Comparison of ENCODE assay signal across 16 cellular contexts in the genomic region with DNA sequence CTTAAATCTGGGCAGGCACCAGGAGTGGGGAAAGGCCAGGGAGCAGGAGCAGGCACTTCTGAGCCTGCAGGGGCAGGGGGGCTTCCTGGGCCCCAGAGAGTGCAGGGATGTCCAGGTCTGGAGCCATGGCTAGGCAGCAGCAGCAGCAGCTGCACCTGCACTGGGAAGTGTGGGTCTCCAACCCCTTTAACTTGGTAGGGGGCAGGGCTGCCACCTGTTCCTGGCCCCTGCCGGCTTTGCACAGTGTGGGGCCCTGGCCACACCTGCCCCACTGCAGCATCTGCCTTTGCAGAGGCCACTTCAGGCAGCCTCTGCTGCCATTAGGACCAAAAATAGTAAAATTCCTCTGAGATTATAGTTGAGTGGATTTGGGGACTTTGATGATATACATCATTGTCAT.
DNase-seq lines count a peak whose midpoint lies in the region; ATAC-seq and TF ChIP-seq lines count a peak whose summit lies in the region.
"Had no signal": no experiment of that assay in that cellular context is flagged by ENCODE, and none has a peak within 500 bp of the region (broad histone marks: within the 10 kb centered on the region; RNA-seq: fewer than 3 reads in every experiment).

No MANE protein-coding gene starts in this region.

- H3K4me3 Mint-ChIP-seq in endodermal cell = no peak overlapping the region
- H3K4me3 Mint-ChIP-seq: H9; T-helper 1 cell treated with Interleukin-12 subunit alpha and Interleukin-12 subunit beta and Interleukin-4 antibody, amounts not matched to agents 30 μg/mL and 1 μg/mL, for 36 hours had no signal

- no peak for TF ChIP-seq CTCF in endodermal cell (conservative IDR thresholded peaks at IDR 0.05)
- TF ChIP-seq CTCF in Peyer's patch (IDR thresholded peaks at IDR 0.05) = no peak

- H3K27ac Mint-ChIP-seq in endodermal cell = no peak overlapping the region
- H3K27ac Mint-ChIP-seq: H9; T-helper 1 cell treated with Interleukin-12 subunit alpha and Interleukin-12 subunit beta and Interleukin-4 antibody, amounts not matched to agents 30 μg/mL and 1 μg/mL, for 36 hours had no signal

- H3K27ac ChIP-seq in endodermal cell (ENCODE audit: low read depth, low read length) = no peak overlapping the region
- no peak overlapping the region for H3K27ac ChIP-seq in Peyer's patch
- H3K27ac ChIP-seq: KMS-11 had no signal

- peaks cover 23% of the 10 kb centered on the region for H3K4me1 Mint-ChIP-seq in endodermal cell

- in situ Hi-C loops in G401 (cut with HindIII; ENCODE audit: low sequenced_read_pairs) = no loop called here

- no peaks in the 10 kb centered on the region for H3K27me3 Mint-ChIP-seq in endodermal cell (ENCODE audit: insufficient read depth)

- H3K4me1 ChIP-seq in endodermal cell (ENCODE audit: control insufficient read depth, insufficient read depth, low read length) (peaks cover 3% of the 10 kb centered on the region), Peyer's patch (no peaks in the 10 kb centered on the region)

- no peak overlapping the region for H3K9ac ChIP-seq in endodermal cell (ENCODE audit: extremely low read depth, low read length, poor library complexity, severe bottlenecking)
- H3K9ac ChIP-seq: KMS-11 had no signal

- no peaks in the 10 kb centered on the region for H3K36me3 Mint-ChIP-seq in endodermal cell (ENCODE audit: low read depth)

- no peaks in the 10 kb centered on the region for H3K9me3 ChIP-seq in endodermal cell (ENCODE audit: control insufficient read depth, low read length)
- H3K9me3 ChIP-seq in Peyer's patch = no peaks in the 10 kb centered on the region
- H3K9me3 ChIP-seq: MG63 had no signal

- DNase-seq in NCI-H2171 treated with DMSO at 0.1 percent for 48 hours (lab: John Stamatoyannopoulos, UW) (peak; percentile 59), NCI-H2171 (lab: John Stamatoyannopoulos, UW) (no peak), COLO668 (lab: John Stamatoyannopoulos, UW; ENCODE audit: unreplicated experiment) (peak; percentile 66), NCI-H345 (lab: John Stamatoyannopoulos, UW) (peak; percentile 59), endodermal cell (peak; percentile 45), Peyer's patch (no peak), G401 (ENCODE audit: low spot score) (no peak)
- DNase-seq: H9, MG63, NCI-H1092 treated with DMSO at 0.1 percent for 48 hours, NCI-H2029, NCI-H446 had no signal

- H3K27me3 ChIP-seq in endodermal cell (ENCODE audit: control insufficient read depth, insufficient read depth, low read length, poor library complexity, severe bottlenecking) = no peaks in the 10 kb centered on the region
- no peaks in the 10 kb centered on the region for H3K27me3 ChIP-seq in Peyer's patch
- H3K27me3 ChIP-seq: MG63 had no signal

- 90% methylated on average over 1 of the region's 1 CpG; no CpG with 5 or more reads in 1 of the 2 experiments for WGBS in endodermal cell (ENCODE audit: insufficient coverage in 1 of 2, insufficient read length in 1 of 2), 2 experiments

- TF ChIP-seq POLR2A in Peyer's patch (IDR thresholded peaks at IDR 0.05) = no peak

- no peak for ATAC-seq in GM19463 (IDR thresholded peaks at IDR 0.05; ENCODE audit: unreplicated experiment)
- ATAC-seq: HepG2 had no signal

- H3K4me3 ChIP-seq in endodermal cell (ENCODE audit: low read length) (no peak overlapping the region), Peyer's patch (no peak overlapping the region)
- H3K4me3 ChIP-seq: MG63 had no signal

- H3K9me3 Mint-ChIP-seq in endodermal cell = no peaks in the 10 kb centered on the region
- H3K9me3 Mint-ChIP-seq: H9 had no signal

- H3K36me3 ChIP-seq in endodermal cell (ENCODE audit: control insufficient read depth, insufficient read depth, low read length) (no peaks in the 10 kb centered on the region), Peyer's patch (no peaks in the 10 kb centered on the region)
- H3K36me3 ChIP-seq: MG63 had no signal

Comparison
In these comparisons a context has a peak if more than half of its experiments do, and no peak if none do; other contexts are left out.
1. DNase-seq: peak in NCI-H2171 treated with DMSO at 0.1 percent for 48 hours (single experiment), COLO668 (single experiment), NCI-H345 (single experiment) and endodermal cell (single experiment); none in NCI-H2171 (single experiment), Peyer's patch (0 of 3) and G401 (single experiment).